1 cellular context compared by ENCODE assay signal in genomic region chr9:99821187-99822095, GRCh38.
TF ChIP-seq lines count a peak whose summit lies in the region.

NR4A3 (plus strand) TSS chr9:99821885; CDS start chr9:99828043, 6,158 bp downstream.

TF ChIP-seq in HEK293, 187 proteins besides CTCF, POLR2A, EP300 and RAD21 (continued from another document):
- TF ChIP-seq, protein P1, sequence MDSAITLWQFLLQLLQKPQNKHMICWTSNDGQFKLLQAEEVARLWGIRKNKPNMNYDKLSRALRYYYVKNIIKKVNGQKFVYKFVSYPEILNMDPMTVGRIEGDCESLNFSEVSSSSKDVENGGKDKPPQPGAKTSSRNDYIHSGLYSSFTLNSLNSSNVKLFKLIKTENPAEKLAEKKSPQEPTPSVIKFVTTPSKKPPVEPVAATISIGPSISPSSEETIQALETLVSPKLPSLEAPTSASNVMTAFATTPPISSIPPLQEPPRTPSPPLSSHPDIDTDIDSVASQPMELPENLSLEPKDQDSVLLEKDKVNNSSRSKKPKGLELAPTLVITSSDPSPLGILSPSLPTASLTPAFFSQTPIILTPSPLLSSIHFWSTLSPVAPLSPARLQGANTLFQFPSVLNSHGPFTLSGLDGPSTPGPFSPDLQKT (IDR thresholded peaks at IDR 0.05; ENCODE audit: borderline replicate concordance, low read depth, low read length) = no peak
- TF ChIP-seq MEIS1 (CRISPR knock-in tag; IDR thresholded peaks at IDR 0.05; ENCODE audit: borderline replicate concordance) (no peak), HIC1 (tag by site-specific recombination; IDR thresholded peaks at IDR 0.05) (peak; percentile 59; the same call in 1 of the 2 replicates), ZNF133 (tag by site-specific recombination; IDR thresholded peaks at IDR 0.05) (no peak), ZBTB17 (tag by site-specific recombination; IDR thresholded peaks at IDR 0.05) (peak; percentile 90), ZNF747 (tag by site-specific recombination; IDR thresholded peaks at IDR 0.05) (no peak), MZF1 (tag by site-specific recombination; IDR thresholded peaks at IDR 0.05; ENCODE audit: borderline replicate concordance) (no peak), ZNF837 (tag by site-specific recombination; IDR thresholded peaks at IDR 0.05) (no peak), BCL11A (tag by site-specific recombination; IDR thresholded peaks at IDR 0.05; ENCODE audit: low read depth) (0 out of 2 replicates have a peak, but pooled peaks have one; percentile 11), ZNF24 (tag by site-specific recombination; IDR thresholded peaks at IDR 0.05) (peak; percentile 70), ZBTB21 (tag by site-specific recombination; IDR thresholded peaks at IDR 0.05) (peak; percentile 99), ZNF211 (tag by site-specific recombination; IDR thresholded peaks at IDR 0.05; ENCODE audit: low read depth) (no peak), GLI4 (tag by site-specific recombination; IDR thresholded peaks at IDR 0.05) (no peak), ZNF776 (tag by site-specific recombination; IDR thresholded peaks at IDR 0.05; ENCODE audit: borderline replicate concordance) (no peak), ZNF768 (tag by site-specific recombination; IDR thresholded peaks at IDR 0.05) (no peak), ZNF777 (tag by site-specific recombination; IDR thresholded peaks at IDR 0.05; ENCODE audit: borderline replicate concordance) (peak; percentile 60; the same call in 1 of the 2 replicates), ZNF416 (tag by site-specific recombination; IDR thresholded peaks at IDR 0.05) (no peak), FEZF1 (tag by site-specific recombination; IDR thresholded peaks at IDR 0.05) (no peak), SP7 (tag by site-specific recombination; IDR thresholded peaks at IDR 0.05) (peak; percentile 86), ZNF623 (tag by site-specific recombination; IDR thresholded peaks at IDR 0.05) (no peak), ZNF830 (tag by site-specific recombination; IDR thresholded peaks at IDR 0.05; ENCODE audit: low read depth) (no peak), GLIS1 (tag by site-specific recombination; IDR thresholded peaks at IDR 0.05) (peak; percentile 42; the same call in 1 of the 2 replicates), ZFP41 (tag by site-specific recombination; IDR thresholded peaks at IDR 0.05; ENCODE audit: borderline replicate concordance) (no peak), GLIS2 (tag by site-specific recombination; IDR thresholded peaks at IDR 0.05) (peak; percentile 80), TCF7L2 (IDR thresholded peaks at IDR 0.05; ENCODE audit: borderline replicate concordance, low read depth, low read length) (no peak), ZNF791 (tag by site-specific recombination; IDR thresholded peaks at IDR 0.05) (no peak), ZBTB7A (tag by site-specific recombination; IDR thresholded peaks at IDR 0.05; ENCODE audit: low read depth) (0 out of 2 replicates have a peak, but pooled peaks have one; percentile 33), ZNF654 (tag by site-specific recombination; IDR thresholded peaks at IDR 0.05; ENCODE audit: low read depth) (no peak), KLF1 (tag by site-specific recombination; IDR thresholded peaks at IDR 0.05) (peak; percentile 49), ZNF518A (tag by site-specific recombination; conservative IDR thresholded peaks at IDR 0.05; ENCODE audit: low read depth) (no peak), TRIM28 (IDR thresholded peaks at IDR 0.05; ENCODE audit: borderline replicate concordance, low read length) (no peak), ZNF302 (tag by site-specific recombination; IDR thresholded peaks at IDR 0.05; ENCODE audit: low read depth) (no peak), ZNF274 (IDR thresholded peaks at IDR 0.05; ENCODE audit: low read length) (no peak), ZNF274 (tag by site-specific recombination; IDR thresholded peaks at IDR 0.05; ENCODE audit: borderline replicate concordance) (no peak), ZBTB8A (tag by site-specific recombination; IDR thresholded peaks at IDR 0.05) (peak; percentile 61), ZNF157 (tag by site-specific recombination; IDR thresholded peaks at IDR 0.05) (no peak), ZNF555 (tag by site-specific recombination; conservative IDR thresholded peaks at IDR 0.05) (no peak), ZNF16 (tag by site-specific recombination; IDR thresholded peaks at IDR 0.05; ENCODE audit: low read depth) (no peak), ZNF248 (tag by site-specific recombination; IDR thresholded peaks at IDR 0.05) (no peak), ZNF214 (tag by site-specific recombination; IDR thresholded peaks at IDR 0.05; ENCODE audit: borderline replicate concordance) (no peak), IKZF3 (tag by site-specific recombination; IDR thresholded peaks at IDR 0.05) (peak; percentile 92), ZNF324 (tag by site-specific recombination; IDR thresholded peaks at IDR 0.05) (peak; percentile 72; the same call in 1 of the 2 replicates), GLI2 (tag by site-specific recombination; IDR thresholded peaks at IDR 0.05; ENCODE audit: borderline replicate concordance, low read depth) (no peak), ZNF600 (tag by site-specific recombination; IDR thresholded peaks at IDR 0.05) (0 out of 2 replicates have a peak, but pooled peaks have one; percentile 6)
- TF ChIP-seq, protein P2, sequence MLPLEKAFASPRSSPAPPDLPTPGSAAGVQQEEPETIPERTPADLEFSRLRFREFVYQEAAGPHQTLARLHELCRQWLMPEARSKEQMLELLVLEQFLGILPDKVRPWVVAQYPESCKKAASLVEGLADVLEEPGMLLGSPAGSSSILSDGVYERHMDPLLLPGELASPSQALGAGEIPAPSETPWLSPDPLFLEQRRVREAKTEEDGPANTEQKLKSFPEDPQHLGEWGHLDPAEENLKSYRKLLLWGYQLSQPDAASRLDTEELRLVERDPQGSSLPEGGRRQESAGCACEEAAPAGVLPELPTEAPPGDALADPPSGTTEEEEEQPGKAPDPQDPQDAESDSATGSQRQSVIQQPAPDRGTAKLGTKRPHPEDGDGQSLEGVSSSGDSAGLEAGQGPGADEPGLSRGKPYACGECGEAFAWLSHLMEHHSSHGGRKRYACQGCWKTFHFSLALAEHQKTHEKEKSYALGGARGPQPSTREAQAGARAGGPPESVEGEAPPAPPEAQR (tag by site-specific recombination; IDR thresholded peaks at IDR 0.05) = no peak
- TF ChIP-seq, protein P3, sequence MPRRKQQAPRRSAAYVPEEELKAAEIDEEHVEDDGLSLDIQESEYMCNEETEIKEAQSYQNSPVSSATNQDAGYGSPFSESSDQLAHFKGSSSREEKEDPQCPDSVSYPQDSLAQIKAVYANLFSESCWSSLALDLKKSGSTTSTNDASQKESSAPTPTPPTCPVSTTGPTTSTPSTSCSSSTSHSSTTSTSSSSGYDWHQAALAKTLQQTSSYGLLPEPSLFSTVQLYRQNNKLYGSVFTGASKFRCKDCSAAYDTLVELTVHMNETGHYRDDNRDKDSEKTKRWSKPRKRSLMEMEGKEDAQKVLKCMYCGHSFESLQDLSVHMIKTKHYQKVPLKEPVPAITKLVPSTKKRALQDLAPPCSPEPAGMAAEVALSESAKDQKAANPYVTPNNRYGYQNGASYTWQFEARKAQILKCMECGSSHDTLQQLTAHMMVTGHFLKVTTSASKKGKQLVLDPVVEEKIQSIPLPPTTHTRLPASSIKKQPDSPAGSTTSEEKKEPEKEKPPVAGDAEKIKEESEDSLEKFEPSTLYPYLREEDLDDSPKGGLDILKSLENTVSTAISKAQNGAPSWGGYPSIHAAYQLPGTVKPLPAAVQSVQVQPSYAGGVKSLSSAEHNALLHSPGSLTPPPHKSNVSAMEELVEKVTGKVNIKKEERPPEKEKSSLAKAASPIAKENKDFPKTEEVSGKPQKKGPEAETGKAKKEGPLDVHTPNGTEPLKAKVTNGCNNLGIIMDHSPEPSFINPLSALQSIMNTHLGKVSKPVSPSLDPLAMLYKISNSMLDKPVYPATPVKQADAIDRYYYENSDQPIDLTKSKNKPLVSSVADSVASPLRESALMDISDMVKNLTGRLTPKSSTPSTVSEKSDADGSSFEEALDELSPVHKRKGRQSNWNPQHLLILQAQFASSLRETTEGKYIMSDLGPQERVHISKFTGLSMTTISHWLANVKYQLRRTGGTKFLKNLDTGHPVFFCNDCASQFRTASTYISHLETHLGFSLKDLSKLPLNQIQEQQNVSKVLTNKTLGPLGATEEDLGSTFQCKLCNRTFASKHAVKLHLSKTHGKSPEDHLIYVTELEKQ (tag by site-specific recombination; IDR thresholded peaks at IDR 0.05; ENCODE audit: borderline replicate concordance) = peak; percentile 23; the same call in 1 of the 2 replicates
- TF ChIP-seq, protein P4, sequence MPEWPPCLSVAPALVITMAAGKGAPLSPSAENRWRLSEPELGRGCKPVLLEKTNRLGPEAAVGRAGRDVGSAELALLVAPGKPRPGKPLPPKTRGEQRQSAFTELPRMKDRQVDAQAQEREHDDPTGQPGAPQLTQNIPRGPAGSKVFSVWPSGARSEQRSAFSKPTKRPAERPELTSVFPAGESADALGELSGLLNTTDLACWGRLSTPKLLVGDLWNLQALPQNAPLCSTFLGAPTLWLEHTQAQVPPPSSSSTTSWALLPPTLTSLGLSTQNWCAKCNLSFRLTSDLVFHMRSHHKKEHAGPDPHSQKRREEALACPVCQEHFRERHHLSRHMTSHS (tag by site-specific recombination; IDR thresholded peaks at IDR 0.05) = no peak
- TF ChIP-seq, protein P5, sequence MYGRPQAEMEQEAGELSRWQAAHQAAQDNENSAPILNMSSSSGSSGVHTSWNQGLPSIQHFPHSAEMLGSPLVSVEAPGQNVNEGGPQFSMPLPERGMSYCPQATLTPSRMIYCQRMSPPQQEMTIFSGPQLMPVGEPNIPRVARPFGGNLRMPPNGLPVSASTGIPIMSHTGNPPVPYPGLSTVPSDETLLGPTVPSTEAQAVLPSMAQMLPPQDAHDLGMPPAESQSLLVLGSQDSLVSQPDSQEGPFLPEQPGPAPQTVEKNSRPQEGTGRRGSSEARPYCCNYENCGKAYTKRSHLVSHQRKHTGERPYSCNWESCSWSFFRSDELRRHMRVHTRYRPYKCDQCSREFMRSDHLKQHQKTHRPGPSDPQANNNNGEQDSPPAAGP (tag by site-specific recombination; IDR thresholded peaks at IDR 0.05) = peak; percentile 72; the same call in 1 of the 2 replicates
